In the genomic region with DNA sequence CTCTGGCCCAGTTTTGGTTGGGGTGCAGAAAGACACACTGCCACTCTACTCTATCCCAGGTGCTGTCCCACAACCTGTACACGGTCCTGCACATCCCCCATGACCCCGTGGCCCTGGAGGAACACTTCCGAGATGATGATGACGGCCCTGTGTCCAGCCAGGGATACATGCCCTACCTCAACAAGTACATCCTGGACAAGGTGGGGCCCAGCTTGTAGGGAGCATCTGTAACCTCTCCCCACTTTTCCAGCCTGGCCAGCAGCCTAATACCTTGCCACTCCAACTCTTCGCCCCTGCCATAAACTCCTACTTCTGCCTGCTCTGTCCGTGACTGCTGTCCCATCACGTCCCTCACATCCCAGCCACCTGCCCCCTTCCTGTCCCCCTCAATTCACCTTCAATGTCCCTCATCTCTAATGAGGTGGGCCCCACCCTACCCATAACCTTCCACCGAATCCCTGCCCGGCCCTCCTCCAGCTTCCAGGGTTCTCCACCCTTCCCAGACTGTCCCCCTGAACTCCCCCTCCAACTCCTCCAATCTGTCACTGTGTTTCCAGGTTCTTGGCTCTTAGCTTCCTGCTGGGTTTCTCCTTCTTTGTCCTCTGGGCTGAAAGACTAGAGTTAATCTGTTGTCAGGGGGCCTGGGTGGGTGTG, we compare ENCODE assay signal across 19 cellular contexts. TPM values are rescaled to one million over a fixed set of nuclear protein-coding genes. Genes with fewer than 3 reads are reported as not detected.
A peak's percentile ranks its signal among the peaks of the same experiment; 100 is the strongest.
DNase-seq lines count a peak whose midpoint lies in the region; ATAC-seq and TF ChIP-seq lines count a peak whose summit lies in the region.
"Had no signal": no experiment of that assay in that cellular context is flagged by ENCODE, and none has a peak within 500 bp of the region (broad histone marks: within the 10 kb centered on the region; RNA-seq: fewer than 3 reads in every experiment).

No MANE protein-coding gene starts in this region.

- H3K27me3 ChIP-seq in H9 (ENCODE audit: insufficient read depth, low read length) (no peaks in the 10 kb centered on the region), GM23248 (replicated peaks; ENCODE audit: insufficient read depth) (no peaks in the 10 kb centered on the region)
- H3K27me3 ChIP-seq: tibial artery had no signal

- in situ Hi-C loops in GM23248 (cut with MboI) = loop anchor here (25.0 kb wide), 1 partner anchor 428 kb away; a partner anchor contains a TSS

- H4K8ac ChIP-seq in H9 (replicated peaks; ENCODE audit: insufficient read length, low read depth, low read length) = no peak overlapping the region

- H3K23ac ChIP-seq in H9 (ENCODE audit: insufficient read length, low read depth, low read length) = no peak overlapping the region

- H2AFZ ChIP-seq in H9 (ENCODE audit: low read length) (no peak overlapping the region), GM23248 (no peak overlapping the region)

- no peaks in the 10 kb centered on the region for H3K23me2 ChIP-seq in H9 (ENCODE audit: insufficient read length, low read depth, low read length, poor library complexity, severe bottlenecking)

- no peak for ATAC-seq in activated naive CD4-positive, alpha-beta T cell treated with anti-CD3 and anti-CD28 coated beads, Interleukin-2, amount 50 U/mL, for 72 hours
- ATAC-seq in naive thymus-derived CD8-positive, alpha-beta T cell = no peak
- ATAC-seq: left ventricle myocardium superior had no signal

- no peak overlapping the region for H3K14ac ChIP-seq in H9 (ENCODE audit: insufficient read depth, low read length)

- H3K27ac ChIP-seq in H9 (ENCODE audit: insufficient read length, low read depth, low read length) (no peak overlapping the region), GM23248 (no peak overlapping the region)
- H3K27ac ChIP-seq: tibial artery had no signal

- no peak overlapping the region for H3K4me2 ChIP-seq in H9 (ENCODE audit: insufficient read depth, insufficient read length, low read length)
- H3K4me2 ChIP-seq in GM23248 (ENCODE audit: unreplicated experiment) = no peak overlapping the region

- no peak for TF ChIP-seq CTCF in CD14-positive monocyte (IDR thresholded peaks at IDR 0.05)
- TF ChIP-seq CTCF in H9 (conservative IDR thresholded peaks at IDR 0.05) = no peak
- TF ChIP-seq CTCF in chondrocyte (IDR thresholded peaks at IDR 0.05) = no peak

- H4K91ac ChIP-seq in H9 (ENCODE audit: insufficient read length, low read depth, low read length) = no peak overlapping the region

- no CpG with 5 or more reads among the region's 9 CpGs for WGBS in H9 (ENCODE audit: extremely low coverage, insufficient read length, low lambda C conversion rate)
- WGBS in GM23248 (ENCODE audit: low coverage in 1 of 2, low lambda C conversion rate in 2 of 2, missing lambda C conversion rate in 2 of 2), 2 experiments = 84 to 87% methylated on average over 8 to 9 of the region's 9 CpGs

- H3K36me3 ChIP-seq in GM23248 (ENCODE audit: low read depth) = no peaks in the 10 kb centered on the region

- H3F3A ChIP-seq in GM23248 (ENCODE audit: insufficient read depth) = no peaks in the 10 kb centered on the region

- no peak overlapping the region for H3K4me3 ChIP-seq in GM23248
- H3K4me3 ChIP-seq: tibial artery had no signal

- H3K4me3 Mint-ChIP-seq in CD14-positive monocyte (no peak overlapping the region), H9 (no peak overlapping the region), chondrocyte (ENCODE audit: unreplicated experiment) (no peak overlapping the region)
- H3K4me3 Mint-ChIP-seq in naive thymus-derived CD8-positive, alpha-beta T cell = peak overlapping the region; percentile 76 to 90 (median 84)

- H3K4ac ChIP-seq in H9 (ENCODE audit: low read depth, low read length) = no peak overlapping the region

- no peak overlapping the region for H3K56ac ChIP-seq in H9 (ENCODE audit: insufficient read length, low read depth, low read length)

- no peaks in the 10 kb centered on the region for H3K79me1 ChIP-seq in H9 (ENCODE audit: insufficient read depth, low read depth, low read length, poor library complexity, severe bottlenecking)

- H2BK120ac ChIP-seq in H9 (ENCODE audit: low read depth, low read length, poor library complexity, severe bottlenecking) = no peak overlapping the region

- H2BK15ac ChIP-seq in H9 (ENCODE audit: low read depth, low read length) = no peak overlapping the region

- H2BK5ac ChIP-seq in H9 (ENCODE audit: insufficient read length, low read length) = no peak overlapping the region

- H3K79me2 ChIP-seq in H9 (ENCODE audit: insufficient read depth, low read length) (no peaks in the 10 kb centered on the region), GM23248 (ENCODE audit: insufficient read depth) (no peaks in the 10 kb centered on the region)

- H3K36me3 Mint-ChIP-seq in CD14-positive monocyte (peaks cover 48 to 81% of the 10 kb centered on the region in 2 donors), H9 (ENCODE audit: insufficient read depth in 1 of 3, low read depth in 3 of 3) (no peaks in the 10 kb centered on the region), chondrocyte (ENCODE audit: low read depth) (no peaks in the 10 kb centered on the region)
- peaks cover 18 to 53% of the 10 kb centered on the region in 2 donors for H3K36me3 Mint-ChIP-seq in activated naive CD4-positive, alpha-beta T cell treated with anti-CD3 and anti-CD28 coated beads, Interleukin-2, amount 50 U/mL, for 72 hours
- H3K36me3 Mint-ChIP-seq in naive thymus-derived CD8-positive, alpha-beta T cell = peaks cover 0 to 60% (median 22%) of the 10 kb centered on the region in 3 donors

- H3K4me1 Mint-ChIP-seq in CD14-positive monocyte (peaks cover 52% of the 10 kb centered on the region), H9 (peaks cover 6 to 7% of the 10 kb centered on the region in 2 experiments; a peak in 2 of 4 replicates), chondrocyte (ENCODE audit: low read depth) (no peaks in the 10 kb centered on the region)
- H3K4me1 Mint-ChIP-seq in naive thymus-derived CD8-positive, alpha-beta T cell = peaks cover 46 to 86% (median 83%) of the 10 kb centered on the region in 4 donors

- no peaks in the 10 kb centered on the region for H4K20me1 ChIP-seq in H9 (ENCODE audit: control insufficient read depth, insufficient read depth, insufficient read length)
- H4K20me1 ChIP-seq in GM23248 (ENCODE audit: insufficient read depth) = no peaks in the 10 kb centered on the region

- H3K4me1 ChIP-seq in H9 (ENCODE audit: insufficient read depth, low read length) = no peaks in the 10 kb centered on the region
- H3K4me1 ChIP-seq in GM23248 (ENCODE audit: insufficient read depth) = no peaks in the 10 kb centered on the region
- H3K4me1 ChIP-seq: tibial artery had no signal

- H3K27ac Mint-ChIP-seq in CD14-positive monocyte (peak overlapping the region; percentile 25 to 96 (median 76)), H9 (peak overlapping the region in 1 of 3 experiments; percentile 84; a peak in 1 of 7 replicates), chondrocyte (ENCODE audit: unreplicated experiment) (no peak overlapping the region)
- H3K27ac Mint-ChIP-seq in activated naive CD4-positive, alpha-beta T cell treated with anti-CD3 and anti-CD28 coated beads, Interleukin-2, amount 50 U/mL, for 72 hours = peak overlapping the region; percentile 88 to 96
- H3K27ac Mint-ChIP-seq in naive thymus-derived CD8-positive, alpha-beta T cell = peak overlapping the region; percentile 97 to 100 (median 99)

- intact Hi-C loops in CD14-positive monocyte (cut with micrococcal nuclease) = no loop called here

- no peaks in the 10 kb centered on the region for H3K9me2 ChIP-seq in GM23248 (ENCODE audit: insufficient read depth)

- no peaks in the 10 kb centered on the region for H3K9me3 Mint-ChIP-seq in CD14-positive monocyte
- H3K9me3 Mint-ChIP-seq in H9 = no peaks in the 10 kb centered on the region
- H3K9me3 Mint-ChIP-seq in activated naive CD4-positive, alpha-beta T cell treated with anti-CD3 and anti-CD28 coated beads, Interleukin-2, amount 50 U/mL, for 72 hours = no peaks in the 10 kb centered on the region
- H3K9me3 Mint-ChIP-seq in naive thymus-derived CD8-positive, alpha-beta T cell = no peaks in the 10 kb centered on the region
- H3K9me3 Mint-ChIP-seq in chondrocyte (ENCODE audit: low read depth) = no peaks in the 10 kb centered on the region

- POLR2A ChIA-PET in naive thymus-derived CD8-positive, alpha-beta T cell (lab: Charles Lee) = interaction anchor here (0.7 to 26.4 kb wide), 3 partner anchors 6 to 101 kb away, joined by 3 to 766 read pairs (median 766); a partner anchor contains a TSS

- H2BK20ac ChIP-seq in H9 (ENCODE audit: low read depth, low read length, poor library complexity, severe bottlenecking) = no peak overlapping the region

- no peak overlapping the region for H3K18ac ChIP-seq in H9 (ENCODE audit: insufficient read length, low read depth, low read length)

- H3K27me3 Mint-ChIP-seq in CD14-positive monocyte (ENCODE audit: low read depth in 3 of 3) (peaks cover 0 to 2% (median 0%) of the 10 kb centered on the region in 3 donors), H9 (ENCODE audit: low read depth) (peaks cover 2% of the 10 kb centered on the region; the same call in 1 of the 2 replicates), chondrocyte (ENCODE audit: low read depth) (peaks cover 2% of the 10 kb centered on the region)
- H3K27me3 Mint-ChIP-seq in naive thymus-derived CD8-positive, alpha-beta T cell = no peaks in the 10 kb centered on the region

- H3T11ph ChIP-seq in H9 (ENCODE audit: low read length) = no peak overlapping the region

- H2BK12ac ChIP-seq in H9 (ENCODE audit: insufficient read length, low read depth, low read length) = no peak overlapping the region

- H4K5ac ChIP-seq in H9 (ENCODE audit: insufficient read length, low read depth, low read length) = no peak overlapping the region

- DNase-seq in CD14-positive monocyte (ENCODE audit: low spot score) = no peak
- DNase-seq in H9 = peak; percentile 16
- DNase-seq in activated naive CD4-positive, alpha-beta T cell treated with anti-CD3 and anti-CD28 coated beads, Interleukin-2, amount 50 U/mL, for 72 hours (ENCODE audit: low spot score in 2 of 2) = peak in 1 of 2 donors; percentile 44
- DNase-seq in naive thymus-derived CD8-positive, alpha-beta T cell = no peak
- no peak for DNase-seq in glomerular visceral epithelial cell (ENCODE audit: extremely low spot score)
- no peak for DNase-seq in NOMO-1 (lab: John Stamatoyannopoulos, UW; ENCODE audit: unreplicated experiment in 2 of 2)
- DNase-seq in chondrocyte (ENCODE audit: low spot score) = no peak
- no peak for DNase-seq in GM23248
- DNase-seq: activated CD4-positive, alpha-beta T cell treated with anti-CD3 and anti-CD28 coated beads for 4 hours; C1 segment of cervical spinal cord; foreskin melanocyte; GOT3; left ventricle myocardium superior; NCI-H146; NCI-H2227 treated with DMSO at 0.1 percent for 48 hours; SHP77 treated with DMSO at 0.1 percent for 48 hours; T1000; tibial artery had no signal

- no peak overlapping the region for H2AK5ac ChIP-seq in H9 (ENCODE audit: insufficient read length, low read length)

- no peak overlapping the region for H3K9ac ChIP-seq in H9 (ENCODE audit: extremely low read depth, insufficient read length, low read length)
- no peak overlapping the region for H3K9ac ChIP-seq in GM23248

- H3K9me3 ChIP-seq in H9 (ENCODE audit: control insufficient read depth, low read depth, low read length) = no peaks in the 10 kb centered on the region
- no peaks in the 10 kb centered on the region for H3K9me3 ChIP-seq in GM23248 (ENCODE audit: low read depth)
- H3K9me3 ChIP-seq: tibial artery had no signal

RNA-seq across cellular contexts. Expression of a gene that starts 12.1 kb away (rescaled TPM):
- polyA plus RNA-seq in CD14-positive monocyte = 10 to 100 TPM; 41.2 to 59.3 TPM
- total RNA-seq in H9 (2021) = 5.4 and 5.6 TPM in 2 replicates
- total RNA-seq in activated naive CD4-positive, alpha-beta T cell treated with anti-CD3 and anti-CD28 coated beads, Interleukin-2, amount 50 U/mL, for 72 hours = 100 to 1,000 TPM; 107 to 156 TPM
- 100 to 1,000 TPM; 263 to 268 TPM for total RNA-seq in naive thymus-derived CD8-positive, alpha-beta T cell
- polyA plus RNA-seq in naive thymus-derived CD8-positive, alpha-beta T cell = 100 to 1,000 TPM in 2 of 3 donors, 10 to 100 TPM in 1; 93.7 to 196 (median 136) TPM
- total RNA-seq in chondrocyte = 0.82 to 1.1 TPM (median 0.82 TPM) in 3 replicates
- total RNA-seq in GM23248 (2014; rRNA removed; shearing (Covaris generic)) = 2.6 and 4.9 TPM in 2 replicates
- polyA plus RNA-seq in GM23248 (2016; fragmentation: Nextera tagmentation; extraction: Ambion mirVana) = 1.3 and 1.7 TPM in 2 replicates
- total RNA-seq: myocyte had no signal

RNA-seq across cellular contexts. Expression of a gene that starts 32.6 kb away (rescaled TPM):
- polyA plus RNA-seq in CD14-positive monocyte = 1 to 10 TPM; 1.2 to 2.4 TPM
- 11.7 and 13.9 TPM in 2 replicates for total RNA-seq in H9 (2021)
- total RNA-seq in activated naive CD4-positive, alpha-beta T cell treated with anti-CD3 and anti-CD28 coated beads, Interleukin-2, amount 50 U/mL, for 72 hours = 10 to 100 TPM; 23.2 to 25.1 TPM
- total RNA-seq in naive thymus-derived CD8-positive, alpha-beta T cell = 10 to 100 TPM; 48.7 to 50.6 TPM
- polyA plus RNA-seq in naive thymus-derived CD8-positive, alpha-beta T cell = 10 to 100 TPM in 1 of 3 donors, 1 to 10 TPM in 2; 1.9 to 14.3 (median 5.5) TPM
- total RNA-seq in chondrocyte = 25.9 to 28.3 TPM (median 27.0 TPM) in 3 replicates
- total RNA-seq in GM23248 (2014; rRNA removed; shearing (Covaris generic)) = 13.3 and 15.9 TPM in 2 replicates
- polyA plus RNA-seq in GM23248 (2016; fragmentation: Nextera tagmentation; extraction: Ambion mirVana) = 21.7 and 22.3 TPM in 2 replicates

RNA-seq across cellular contexts. Expression of a gene that starts 50.2 kb away (rescaled TPM):
- polyA plus RNA-seq in CD14-positive monocyte = 1 to 10 TPM; 6.8 to 9.6 TPM
- 21.1 and 22.8 TPM in 2 replicates for total RNA-seq in H9 (2021)
- total RNA-seq in activated naive CD4-positive, alpha-beta T cell treated with anti-CD3 and anti-CD28 coated beads, Interleukin-2, amount 50 U/mL, for 72 hours = 10 to 100 TPM; 48.6 to 55.7 TPM
- 10 to 100 TPM; 94.7 to 96.8 TPM for total RNA-seq in naive thymus-derived CD8-positive, alpha-beta T cell
- polyA plus RNA-seq in naive thymus-derived CD8-positive, alpha-beta T cell = 10 to 100 TPM; 22.1 to 35.9 (median 30.7) TPM
- 20.3 to 28.3 TPM (median 22.1 TPM) in 3 replicates for total RNA-seq in chondrocyte
- 14.3 and 19.6 TPM in 2 replicates for total RNA-seq in GM23248 (2014; rRNA removed; shearing (Covaris generic))
- polyA plus RNA-seq in GM23248 (2016; fragmentation: Nextera tagmentation; extraction: Ambion mirVana) = 15.9 and 16.4 TPM in 2 replicates

Comparison
In these comparisons a context has a peak if more than half of its experiments do, and no peak if none do; other contexts are left out.
1. H3K4me3 Mint-ChIP-seq: peak in naive thymus-derived CD8-positive, alpha-beta T cell (10 of 10); none in CD14-positive monocyte (0 of 2), H9 (0 of 2) and chondrocyte (single experiment).
2. RNA of a gene that starts 12.1 kb away (total RNA-seq): 263 to 268 TPM in naive thymus-derived CD8-positive, alpha-beta T cell and 107 to 156 TPM in activated naive CD4-positive, alpha-beta T cell treated with anti-CD3 and anti-CD28 coated beads, Interleukin-2, amount 50 U/mL, for 72 hours; 5.4 to 5.6 TPM in H9, 2.6 to 4.9 TPM in GM23248 and 0.82 to 1.1 TPM in chondrocyte; every median in the first group is over 10 times any median in the second.